ENCODE assay signal across 10 cellular contexts in the genomic region with DNA sequence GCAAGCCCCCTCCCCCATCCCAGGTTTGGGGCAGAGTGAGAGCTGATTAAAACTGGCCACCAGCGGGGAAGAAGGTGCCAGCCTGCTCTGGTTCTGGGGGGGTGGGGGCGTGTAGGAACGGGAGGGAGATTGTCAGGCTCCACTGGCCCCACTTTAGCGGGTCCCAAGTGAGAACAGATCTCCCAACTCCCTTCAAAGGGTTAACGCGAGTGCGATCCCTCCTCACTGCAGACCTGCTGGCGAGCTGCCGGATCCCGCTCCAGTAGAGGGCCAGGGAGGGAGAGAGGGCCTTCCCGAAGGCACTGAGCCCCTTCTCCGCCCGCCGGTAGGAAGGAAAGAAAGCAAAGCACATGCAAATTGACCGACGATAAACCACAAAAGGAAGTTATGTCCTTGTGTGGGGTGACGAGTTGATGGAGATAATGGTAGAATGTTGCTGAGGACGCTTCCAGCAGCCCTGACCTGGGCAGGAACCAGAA. TPM values are rescaled to one million over a fixed set of nuclear protein-coding genes. Genes with fewer than 3 reads are reported as not detected.
DNase-seq lines count a peak whose midpoint lies in the region; ATAC-seq and TF ChIP-seq lines count a peak whose summit lies in the region.
"Had no signal": no experiment of that assay in that cellular context is flagged by ENCODE, and none has a peak within 500 bp of the region (broad histone marks: within the 10 kb centered on the region; RNA-seq: fewer than 3 reads in every experiment).

No MANE protein-coding gene starts in this region.

- no peak overlapping the region for H3K18ac ChIP-seq in trophoblast cell (ENCODE audit: low read length)

- H3K4me3 Mint-ChIP-seq in activated CD8-positive, alpha-beta memory T cell treated with anti-CD3 and anti-CD28 coated beads, Interleukin-2, amount 10 ng/mL, durations not matched to agents 7 days and 5 days, result no peak overlapping the region

- H3K4me1 ChIP-seq in trophoblast cell (ENCODE audit: control insufficient read depth in 1 of 2, insufficient read depth in 2 of 2, low read length in 2 of 2), result peaks cover 7 to 10% of the 10 kb centered on the region in 2 experiments
- no peaks in the 10 kb centered on the region for H3K4me1 ChIP-seq in mucosa of descending colon (ENCODE audit: low read depth)

- H3K4me3 ChIP-seq in GM08714 (ENCODE audit: low read length) (peak overlapping the region; percentile 43; the same call in 1 of the 2 replicates), trophoblast cell (ENCODE audit: low read depth, low read length) (no peak overlapping the region), mucosa of descending colon (no peak overlapping the region)

- no peaks in the 10 kb centered on the region for H3K79me1 ChIP-seq in trophoblast cell (ENCODE audit: low read length)

- H3K9me3 Mint-ChIP-seq in activated CD8-positive, alpha-beta memory T cell treated with anti-CD3 and anti-CD28 coated beads, Interleukin-2, amount 10 ng/mL, durations not matched to agents 7 days and 5 days (ENCODE audit: low read depth), result peaks cover 2% of the 10 kb centered on the region

- CTCF ChIA-PET in activated CD8-positive, alpha-beta memory T cell treated with anti-CD3 and anti-CD28 coated beads, Interleukin-2, amount 10 ng/mL, durations not matched to agents 7 days and 5 days (lab: Charles Lee), result no interaction called here

- no peak overlapping the region for H3K27ac Mint-ChIP-seq in activated CD8-positive, alpha-beta memory T cell treated with anti-CD3 and anti-CD28 coated beads, Interleukin-2, amount 10 ng/mL, durations not matched to agents 7 days and 5 days

- DNase-seq in SK-N-DZ (ENCODE audit: low spot score), result peak; percentile 69
- DNase-seq in hypothalamus (lab: John Stamatoyannopoulos, UW), result peak in 27 of 51 donors; percentile 8 to 74 (median 29)
- no peak for DNase-seq in trophoblast cell
- DNase-seq in HPDE6-E6E7 (ENCODE audit: extremely low spot score), result no peak
- DNase-seq in mucosa of descending colon, result no peak
- no peak for DNase-seq in activated CD8-positive, alpha-beta memory T cell treated with anti-CD3 and anti-CD28 coated beads, Interleukin-2, amount 10 ng/mL, durations not matched to agents 7 days and 5 days
- DNase-seq: left colon, NCI-H1105 treated with DMSO at 0.1 percent for 48 hours had no signal

- no peak overlapping the region for H2BK12ac ChIP-seq in trophoblast cell (ENCODE audit: low read length)

- no CpG with 5 or more reads among the region's 18 CpGs for WGBS in trophoblast cell (ENCODE audit: extremely low coverage, insufficient coverage, insufficient read length)

- intact Hi-C loops in mucosa of descending colon (cut with DNase I, micrococcal nuclease), result no loop called here

- no peaks in the 10 kb centered on the region for H3K79me2 ChIP-seq in trophoblast cell (ENCODE audit: control insufficient read depth, insufficient read depth, low read length, poor library complexity)

- no peak overlapping the region for H3K23ac ChIP-seq in trophoblast cell (ENCODE audit: low read length)

- no peak overlapping the region for H4K12ac ChIP-seq in trophoblast cell (ENCODE audit: low read depth, low read length)

- H3K4me2 ChIP-seq in trophoblast cell (ENCODE audit: low read length), result peak overlapping the region; percentile 73

- peaks cover 45% of the 10 kb centered on the region for H3K27me3 Mint-ChIP-seq in activated CD8-positive, alpha-beta memory T cell treated with anti-CD3 and anti-CD28 coated beads, Interleukin-2, amount 10 ng/mL, durations not matched to agents 7 days and 5 days

- no peak overlapping the region for H3K4ac ChIP-seq in trophoblast cell (ENCODE audit: low read depth, low read length)

- no peak overlapping the region for H2BK120ac ChIP-seq in trophoblast cell (ENCODE audit: insufficient read depth, low read length, poor library complexity)

- H3K14ac ChIP-seq in trophoblast cell (ENCODE audit: low read length), result no peak overlapping the region

- no peak overlapping the region for H4K8ac ChIP-seq in trophoblast cell (ENCODE audit: low read depth, low read length)

- H3K9me3 ChIP-seq in trophoblast cell (ENCODE audit: insufficient read depth, low read depth, low read length) (peaks cover 5% of the 10 kb centered on the region), mucosa of descending colon (no peaks in the 10 kb centered on the region)

- no peak for ATAC-seq in mucosa of descending colon
- no peak for ATAC-seq in activated CD8-positive, alpha-beta memory T cell treated with anti-CD3 and anti-CD28 coated beads, Interleukin-2, amount 10 ng/mL, durations not matched to agents 7 days and 5 days
- ATAC-seq: left colon had no signal

- H3K27ac ChIP-seq in trophoblast cell (ENCODE audit: low read depth, low read length), result no peak overlapping the region

- no peak overlapping the region for H2AFZ ChIP-seq in trophoblast cell (ENCODE audit: insufficient read depth, low read length, poor library complexity)

- no peaks in the 10 kb centered on the region for H3K36me3 ChIP-seq in trophoblast cell (ENCODE audit: control insufficient read depth in 1 of 2, insufficient read depth in 2 of 2, low read length in 2 of 2)
- H3K36me3 ChIP-seq in mucosa of descending colon (ENCODE audit: low read depth), result no peaks in the 10 kb centered on the region

- H2BK5ac ChIP-seq in trophoblast cell (ENCODE audit: low read depth, low read length, poor library complexity), result no peak overlapping the region

- H3K9ac ChIP-seq in trophoblast cell (ENCODE audit: low read length), result no peak overlapping the region

- TF ChIP-seq CTCF in mucosa of descending colon (IDR thresholded peaks at IDR 0.05), result no peak

- peaks cover 4% of the 10 kb centered on the region for H3K36me3 Mint-ChIP-seq in activated CD8-positive, alpha-beta memory T cell treated with anti-CD3 and anti-CD28 coated beads, Interleukin-2, amount 10 ng/mL, durations not matched to agents 7 days and 5 days

- H3K27me3 ChIP-seq in trophoblast cell (ENCODE audit: insufficient read depth, low read length), result peaks cover 35% of the 10 kb centered on the region

- no peak overlapping the region for H4K91ac ChIP-seq in trophoblast cell (ENCODE audit: low read depth, low read length)

- H2AK5ac ChIP-seq in trophoblast cell (ENCODE audit: low read length), result no peak overlapping the region

- H3K4me1 Mint-ChIP-seq in activated CD8-positive, alpha-beta memory T cell treated with anti-CD3 and anti-CD28 coated beads, Interleukin-2, amount 10 ng/mL, durations not matched to agents 7 days and 5 days, result peaks cover 6% of the 10 kb centered on the region

RNA-seq across cellular contexts. Expression of a gene that starts 1.3 kb away (rescaled TPM):
- polyA plus RNA-seq in SK-N-DZ (2014; cell fraction: cytosol; rRNA removed), result 3.2 and 5.9 TPM in 2 replicates
- 3.5 and 6.0 TPM in 2 replicates for polyA plus RNA-seq in SK-N-DZ (2014; cell fraction: nucleus; rRNA removed)
- 0.01 and 0.04 TPM in 2 replicates for polyA plus RNA-seq in trophoblast cell (2013)
- under 1 TPM; 0.12 to 0.73 (median 0.23) TPM for total RNA-seq in mucosa of descending colon
- total RNA-seq in activated CD8-positive, alpha-beta memory T cell treated with anti-CD3 and anti-CD28 coated beads, Interleukin-2, amount 10 ng/mL, durations not matched to agents 7 days and 5 days, result not detected
- total RNA-seq: T-helper 2 cell treated with Interferon-gamma antibody and Interleukin-4, amounts not matched to agents 100 ng/mL and 5 ng/mL, for 36 hours had no signal

Comparison
In these comparisons a context has a peak if more than half of its experiments do, and no peak if none do; other contexts are left out.
1. DNase-seq: peak in SK-N-DZ (single experiment) and hypothalamus (27 of 51); none in trophoblast cell (0 of 2), HPDE6-E6E7 (single experiment), mucosa of descending colon (0 of 3) and activated CD8-positive, alpha-beta memory T cell treated with anti-CD3 and anti-CD28 coated beads, Interleukin-2, amount 10 ng/mL, durations not matched to agents 7 days and 5 days (single experiment).